Comparison of ENCODE assay signal across 21 cellular contexts in the genomic region with DNA sequence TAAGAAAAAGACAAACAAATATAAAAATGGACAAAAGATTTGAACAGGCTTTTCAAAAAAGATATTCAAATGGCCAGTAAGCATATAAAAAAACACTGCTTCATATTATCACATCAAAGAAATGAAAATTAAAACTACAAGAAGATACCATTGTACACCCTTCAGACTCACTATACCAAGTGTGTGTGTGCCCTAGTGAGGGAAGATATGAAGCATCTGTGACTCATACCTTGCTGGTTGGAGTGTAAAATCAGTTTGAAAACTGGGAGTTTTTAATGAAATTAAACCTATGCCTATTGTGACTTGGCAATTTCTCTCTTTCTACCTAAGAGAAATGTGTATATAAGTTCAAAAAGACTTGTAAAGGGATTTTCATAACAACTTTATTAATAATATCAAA. TPM values are rescaled to one million over a fixed set of nuclear protein-coding genes. Genes with fewer than 3 reads are reported as not detected.
DNase-seq lines count a peak whose midpoint lies in the region; ATAC-seq, FAIRE-seq and TF ChIP-seq lines count a peak whose summit lies in the region.
"Had no signal": no experiment of that assay in that cellular context is flagged by ENCODE, and none has a peak within 500 bp of the region (broad histone marks: within the 10 kb centered on the region; RNA-seq: fewer than 3 reads in every experiment).

No MANE protein-coding gene starts in this region.

- DNase-seq in stimulated activated naive CD8-positive, alpha-beta T cell treated with anti-CD3 and anti-CD28 coated beads, Interleukin-15, Interleukin-2, amounts not matched to agents 100 U/mL and 50 U/mL, for 24 hours: no peak
- DNase-seq in stimulated activated naive CD8-positive, alpha-beta T cell treated with anti-CD3 and anti-CD28 coated beads, Interleukin-15, amount 100 ng/mL, for 72 hours: no peak
- DNase-seq in PC-9 (no peak), fibroblast of mammary gland (ENCODE audit: low read depth) (peak; percentile 5), NCI-H1436 treated with DMSO at 0.1 percent for 48 hours (lab: John Stamatoyannopoulos, UW) (no peak), D721Med (ENCODE audit: insufficient read length, low spot score) (no peak), Right ventricle myocardium superior (no peak)
- DNase-seq: CD8-positive, alpha-beta memory T cell; DMS79 treated with DMSO at 0.1 percent for 48 hours; GDM1; GOT3; MG63; NCI-H1417; NCI-H1930; NCI-H774 had no signal

- H3K9me3 Mint-ChIP-seq in stimulated activated naive CD8-positive, alpha-beta T cell treated with anti-CD3 and anti-CD28 coated beads, Interleukin-15, amount 100 ng/mL, for 72 hours: no peaks in the 10 kb centered on the region
- H3K9me3 Mint-ChIP-seq: CD8-positive, alpha-beta memory T cell had no signal

- BruUV-seq in PC-9 (replicated peaks; lab: Mats Ljungman, UMichigan): no TSS peak

- H3F3A ChIP-seq in PC-9 (ENCODE audit: insufficient read depth, low read depth): no peaks in the 10 kb centered on the region

- POLR2A ChIA-PET in PC-9 (lab: Charles Lee; ENCODE audit: unreplicated experiment): no interaction called here

- no peaks in the 10 kb centered on the region for H4K20me1 ChIP-seq in PC-9 (ENCODE audit: insufficient read depth)
- H4K20me1 ChIP-seq: BLaER1 treated with 17β-estradiol and CSF1 and Interleukin-3, amounts not matched to agents 10 nM and 100 nM had no signal

- no peaks in the 10 kb centered on the region for H3K27me3 ChIP-seq in PC-9 (ENCODE audit: insufficient read depth, low read depth)
- H3K27me3 ChIP-seq: BLaER1 treated with 17β-estradiol and CSF1 and Interleukin-3, amounts not matched to agents 10 nM and 100 nM had no signal

- no peak overlapping the region for H3K4me2 ChIP-seq in PC-9
- H3K4me2 ChIP-seq: KMS-11 had no signal

- no peaks in the 10 kb centered on the region for H3K4me1 Mint-ChIP-seq in stimulated activated naive CD8-positive, alpha-beta T cell treated with anti-CD3 and anti-CD28 coated beads, Interleukin-15, amount 100 ng/mL, for 72 hours
- H3K4me1 Mint-ChIP-seq: CD8-positive, alpha-beta memory T cell had no signal

- H3K27ac Mint-ChIP-seq in stimulated activated naive CD8-positive, alpha-beta T cell treated with anti-CD3 and anti-CD28 coated beads, Interleukin-15, amount 100 ng/mL, for 72 hours: no peak overlapping the region
- H3K27ac Mint-ChIP-seq: CD8-positive, alpha-beta memory T cell had no signal

- 0 out of 2 replicates have a peak overlapping the region, but pooled peaks have one; percentile 18 for H2AFZ ChIP-seq in PC-9

- H3K36me3 ChIP-seq in PC-9 (ENCODE audit: low read depth): no peaks in the 10 kb centered on the region
- H3K36me3 ChIP-seq: MG63 had no signal

- no peaks in the 10 kb centered on the region for H3K9me3 ChIP-seq in PC-9 (ENCODE audit: insufficient read depth, low read depth)
- H3K9me3 ChIP-seq: MG63 had no signal

- H3K4me3 Mint-ChIP-seq in stimulated activated naive CD8-positive, alpha-beta T cell treated with anti-CD3 and anti-CD28 coated beads, Interleukin-15, amount 100 ng/mL, for 72 hours: no peak overlapping the region
- H3K4me3 Mint-ChIP-seq: CD8-positive, alpha-beta memory T cell had no signal

- no peaks in the 10 kb centered on the region for H3K27me3 Mint-ChIP-seq in stimulated activated naive CD8-positive, alpha-beta T cell treated with anti-CD3 and anti-CD28 coated beads, Interleukin-15, amount 100 ng/mL, for 72 hours

- peak; percentile 63 for ATAC-seq in stimulated activated naive CD8-positive, alpha-beta T cell treated with anti-CD3 and anti-CD28 coated beads, Interleukin-15, Interleukin-2, amounts not matched to agents 100 U/mL and 50 U/mL, for 24 hours
- ATAC-seq in stimulated activated naive CD8-positive, alpha-beta T cell treated with anti-CD3 and anti-CD28 coated beads, Interleukin-15, amount 100 ng/mL, for 72 hours: no peak
- ATAC-seq in Right ventricle myocardium superior (ENCODE audit: poor library complexity): no peak
- ATAC-seq: GM12878, HepG2, Right ventricle myocardium inferior had no signal

- FAIRE-seq in D721Med (lab: Jason Lieb, UNC): no peak
- FAIRE-seq: GM12878, HepG2 had no signal

- no peak overlapping the region for H3K4me3 ChIP-seq in PC-9
- no peak overlapping the region for H3K4me3 ChIP-seq in fibroblast of mammary gland (ENCODE audit: control insufficient read depth, low read depth, low read length)
- H3K4me3 ChIP-seq: BLaER1 treated with 17β-estradiol and CSF1 and Interleukin-3, amounts not matched to agents 10 nM and 100 nM; GM12878; MG63; SK-N-MC had no signal

- intact Hi-C loops in PC-9 (cut with micrococcal nuclease; ENCODE audit: unreplicated experiment) (no loop called here), Right ventricle myocardium superior (cut with DNase I) (no loop called here)

- TF ChIP-seq CTCF in PC-9 (conservative IDR thresholded peaks at IDR 0.05) (no peak), fibroblast of mammary gland (conservative IDR thresholded peaks at IDR 0.05; ENCODE audit: control insufficient read depth, insufficient read depth, low read depth, low read length) (no peak), D721Med (IDR thresholded peaks at IDR 0.05; ENCODE audit: insufficient read depth, missing control alignments) (no peak)

- no peaks in the 10 kb centered on the region for H3K9me2 ChIP-seq in PC-9 (ENCODE audit: insufficient read depth)

- H3K79me2 ChIP-seq in PC-9 (ENCODE audit: low read depth): no peaks in the 10 kb centered on the region

- CTCF ChIA-PET in PC-9 (lab: Charles Lee): no interaction called here

- H3K4me1 ChIP-seq in PC-9 (replicated peaks; ENCODE audit: insufficient read depth): no peaks in the 10 kb centered on the region

- H3K27ac ChIP-seq in PC-9: no peak overlapping the region
- H3K27ac ChIP-seq: BLaER1 treated with 17β-estradiol and CSF1 and Interleukin-3, amounts not matched to agents 10 nM and 100 nM; KMS-11; SK-N-MC had no signal

RNA-seq across cellular contexts. Expression of a gene that starts 23.5 kb away (rescaled TPM):
- total RNA-seq in PC-9 (2021) (1.1 and 2.8 TPM in 2 replicates), Right ventricle myocardium superior (5.0 TPM)

RNA-seq across cellular contexts. Expression of a gene that starts 35.7 kb away (rescaled TPM):
- total RNA-seq in PC-9 (2021) (0.90 and 2.0 TPM in 2 replicates), Right ventricle myocardium superior (2.6 TPM)

RNA-seq across cellular contexts. Expression of a gene that starts 35.9 kb away (rescaled TPM):
- total RNA-seq in PC-9 (2021): 14.6 and 14.8 TPM in 2 replicates
- total RNA-seq in Right ventricle myocardium superior: 7.5 TPM
